Comparison of ENCODE assay signal across 25 cellular contexts in genomic region chr3:155339052-155339451, GRCh38. TPM values are rescaled to one million over a fixed set of nuclear protein-coding genes. Genes with fewer than 3 reads are reported as not detected.
DNase-seq lines count a peak whose midpoint lies in the region; ATAC-seq, FAIRE-seq and TF ChIP-seq lines count a peak whose summit lies in the region.
"Had no signal": no experiment of that assay in that cellular context is flagged by ENCODE, and none has a peak within 500 bp of the region (broad histone marks: within the 10 kb centered on the region; RNA-seq: fewer than 3 reads in every experiment).

No MANE protein-coding gene starts in this region.

- H3K9me2 ChIP-seq in hepatocyte (replicated peaks; ENCODE audit: insufficient read depth) = no peaks in the 10 kb centered on the region

- H3K4me2 ChIP-seq in astrocyte (ENCODE audit: low read length) = no peak overlapping the region
- H3K4me2 ChIP-seq in hepatocyte = no peak overlapping the region

- H3K9me3 ChIP-seq in astrocyte (ENCODE audit: insufficient read depth, low read depth, low read length) (no peaks in the 10 kb centered on the region), hepatocyte (ENCODE audit: low read depth) (no peaks in the 10 kb centered on the region)
- H3K9me3 ChIP-seq: Caco-2, SJCRH30 had no signal

- TF ChIP-seq CTCF in astrocyte (IDR thresholded peaks at IDR 0.05; ENCODE audit: insufficient read depth, low read depth, low read length) (no peak), hepatocyte (IDR thresholded peaks at IDR 0.05; ENCODE audit: poor library complexity) (no peak)

- peak; percentile 10 for DNase-seq in AG08396 (ENCODE audit: low spot score)
- peak; percentile 13 for DNase-seq in GM03348 (ENCODE audit: low spot score)
- no peak for DNase-seq in astrocyte (ENCODE audit: low read depth)
- peak; percentile 31 for DNase-seq in hepatocyte (ENCODE audit: low spot score)
- no peak for DNase-seq in activated gamma-delta T cell (lab: John Stamatoyannopoulos, UW)
- DNase-seq: C1 segment of cervical spinal cord; Caco-2; CD4-positive, alpha-beta memory T cell; DMS79 treated with DMSO at 0.1 percent for 48 hours; KG1; MM.1S; NCI-H2029; NCI-H446; NCI-H524 treated with DMSO at 0.1 percent for 48 hours; NCI-H774; NK-92 treated with Interleukin-12 subunit alpha and Interleukin-12 subunit beta, amount 100 ng/mL, for 24 hours; PC-3; SJCRH30; T-cell had no signal

- no peaks in the 10 kb centered on the region for H3K9me3 Mint-ChIP-seq in astrocyte (ENCODE audit: unreplicated experiment)
- H3K9me3 Mint-ChIP-seq: T-cell had no signal

- no peaks in the 10 kb centered on the region for H3K27me3 Mint-ChIP-seq in astrocyte (ENCODE audit: low read depth, unreplicated experiment)

- ATAC-seq in GM19395 (IDR thresholded peaks at IDR 0.05; ENCODE audit: unreplicated experiment) (no peak), HG03457 (IDR thresholded peaks at IDR 0.05; ENCODE audit: unreplicated experiment) (no peak), HG03342 (IDR thresholded peaks at IDR 0.05; ENCODE audit: unreplicated experiment) (no peak)
- ATAC-seq: PC-3, T-cell had no signal

- no peak overlapping the region for H3K4me3 Mint-ChIP-seq in astrocyte (ENCODE audit: unreplicated experiment)
- H3K4me3 Mint-ChIP-seq: CD4-positive, alpha-beta memory T cell; T-cell had no signal

- peaks cover 3% of the 10 kb centered on the region for H3K27me3 ChIP-seq in astrocyte (ENCODE audit: insufficient read depth, low read length)
- H3K27me3 ChIP-seq in hepatocyte = no peaks in the 10 kb centered on the region
- H3K27me3 ChIP-seq: SJCRH30 had no signal

- H3K36me3 ChIP-seq in astrocyte (ENCODE audit: insufficient read depth, low read length) (no peaks in the 10 kb centered on the region), hepatocyte (replicated peaks; ENCODE audit: insufficient read depth, low read depth) (no peaks in the 10 kb centered on the region)
- H3K36me3 ChIP-seq: SJCRH30 had no signal

- H3K4me1 Mint-ChIP-seq in astrocyte (ENCODE audit: low read depth, unreplicated experiment) = peaks cover 7% of the 10 kb centered on the region

- H2AFZ ChIP-seq in astrocyte (ENCODE audit: low read depth, low read length) = no peak overlapping the region
- H2AFZ ChIP-seq in hepatocyte = no peak overlapping the region

- H3K79me2 ChIP-seq in astrocyte (ENCODE audit: insufficient read depth, low read length) (no peaks in the 10 kb centered on the region), hepatocyte (no peaks in the 10 kb centered on the region)

- no peak overlapping the region for H3K9ac ChIP-seq in astrocyte (ENCODE audit: low read length)

- H3K36me3 Mint-ChIP-seq in astrocyte (ENCODE audit: low read depth, unreplicated experiment) = no peaks in the 10 kb centered on the region
- H3K36me3 Mint-ChIP-seq: CD4-positive, alpha-beta memory T cell; T-cell had no signal

- H4K20me1 ChIP-seq in astrocyte (ENCODE audit: insufficient read depth, low read length) (no peaks in the 10 kb centered on the region), hepatocyte (ENCODE audit: insufficient read depth, poor library complexity, severe bottlenecking) (no peaks in the 10 kb centered on the region)

- no peak for FAIRE-seq in astrocyte (lab: Jason Lieb, UNC)
- FAIRE-seq: HTR-8/SVneo had no signal

- H3K27ac ChIP-seq in astrocyte (ENCODE audit: low read depth, low read length) (no peak overlapping the region), hepatocyte (no peak overlapping the region)
- H3K27ac ChIP-seq: SJCRH30 had no signal

- no peaks in the 10 kb centered on the region for H3K4me1 ChIP-seq in astrocyte (ENCODE audit: insufficient read depth, low read length)
- peaks cover 7% of the 10 kb centered on the region for H3K4me1 ChIP-seq in hepatocyte (ENCODE audit: insufficient read depth)
- H3K4me1 ChIP-seq: Caco-2, SJCRH30 had no signal

- H3K27ac Mint-ChIP-seq in astrocyte (ENCODE audit: unreplicated experiment) = peak overlapping the region; percentile 36
- H3K27ac Mint-ChIP-seq: CD4-positive, alpha-beta memory T cell; T-cell had no signal

- H3K4me3 ChIP-seq in astrocyte (ENCODE audit: insufficient read depth, low read depth, low read length) = no peak overlapping the region
- no peak overlapping the region for H3K4me3 ChIP-seq in hepatocyte
- H3K4me3 ChIP-seq: SJCRH30 had no signal

RNA-seq across cellular contexts. Expression of gene STRIT1, which starts 45.6 kb away (rescaled TPM):
- total RNA-seq in astrocyte (not detected in 2 replicates), hepatocyte (0.60 and 1.2 TPM in 2 replicates)
- polyA plus RNA-seq in hepatocyte = 1.4 TPM in 1 of 2 replicates, not detected in the other
- total RNA-seq: A172; Caco-2; CD4-positive, alpha-beta memory T cell; H4; PC-3; SJCRH30; T-cell had no signal
- polyA plus RNA-seq: CD4-positive, alpha-beta memory T cell had no signal

Comparison
In these comparisons a context has a peak if more than half of its experiments do, and no peak if none do; other contexts are left out.
1. DNase-seq: peak in AG08396 (single experiment), GM03348 (single experiment) and hepatocyte (single experiment); none in astrocyte (single experiment) and activated gamma-delta T cell (single experiment).